ENCODE assay signal across 22 cellular contexts in the genomic region with DNA sequence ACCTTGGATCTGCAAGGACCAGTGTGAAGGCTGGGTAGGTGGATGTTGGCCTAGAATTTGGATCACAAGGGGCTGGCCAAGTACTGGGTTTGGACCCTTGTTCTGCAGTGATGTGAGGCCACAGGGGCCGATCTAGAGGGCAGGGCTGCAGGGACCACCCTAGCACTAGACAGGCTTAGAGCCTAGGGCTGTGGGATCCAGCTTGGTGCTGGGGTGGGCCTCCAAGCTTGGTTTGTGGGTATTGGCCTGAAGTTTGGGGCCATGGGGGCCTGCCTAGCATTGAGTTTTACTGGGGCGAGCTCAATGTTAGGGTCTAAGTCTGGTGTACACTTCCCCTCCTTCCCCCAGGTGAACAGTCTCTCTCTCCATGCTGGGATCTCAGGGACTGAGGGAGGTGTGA.
"Had no signal": no experiment of that assay in that cellular context is flagged by ENCODE, and none has a peak within 500 bp of the region (broad histone marks: within the 10 kb centered on the region; RNA-seq: fewer than 3 reads in every experiment).

No MANE protein-coding gene starts in this region.

- H3K4me3 ChIP-seq: cardiac muscle cell, K562, SJCRH30 had no signal

- DNase-seq: activated CD4-positive, CD25-positive, alpha-beta regulatory T cell; activated CD8-positive, alpha-beta memory T cell treated with anti-CD3 and anti-CD28 coated beads, Interleukin-2, amount 50 U/mL, for 4 hours; activated CD8-positive, alpha-beta T cell treated with anti-CD3 and anti-CD28 coated beads for 36 hours; activated gamma-delta T cell treated with Interleukin-2 at 50 U/mL for 16 hours; activated naive CD4-positive, alpha-beta T cell treated with anti-CD3 and anti-CD28 coated beads, Interleukin-2, amount 10 ng/mL, durations not matched to agents 7 days and 5 days; activated naive CD8-positive, alpha-beta T cell treated with anti-CD3 and anti-CD28 coated beads for 36 hours; activated T-cell treated with anti-CD3 and anti-CD28 coated beads, Interleukin-2, amount 50 U/mL, for 72 hours; brain microvascular endothelial cell; Kasumi-1; NCI-H146; NCI-H1930; NCI-H2171; NCI-H2227 treated with DMSO at 0.1 percent for 48 hours; NCI-H526; NCI-H774; OCI-M1; Right ventricle myocardium superior; SJCRH30 had no signal

- H3K27ac ChIP-seq: brain microvascular endothelial cell, cardiac muscle cell, SJCRH30 had no signal

- H3K27me3 ChIP-seq: brain microvascular endothelial cell, cardiac muscle cell, SJCRH30 had no signal

- H3K9me3 ChIP-seq: SJCRH30 had no signal

- H3K36me3 ChIP-seq: cardiac muscle cell had no signal

- H3K4me3 Mint-ChIP-seq: activated CD8-positive, alpha-beta T cell treated with anti-CD3 and anti-CD28 coated beads for 36 hours; activated naive CD4-positive, alpha-beta T cell treated with anti-CD3 and anti-CD28 coated beads, Interleukin-2, amount 10 ng/mL, durations not matched to agents 7 days and 5 days; activated naive CD8-positive, alpha-beta T cell treated with anti-CD3 and anti-CD28 coated beads for 36 hours; activated T-cell treated with anti-CD3 and anti-CD28 coated beads, Interleukin-2, amount 50 U/mL, for 72 hours; T-helper 1 cell treated with Interleukin-12 subunit alpha and Interleukin-12 subunit beta and Interleukin-4 antibody, amounts not matched to agents 30 μg/mL and 1 μg/mL, for 36 hours had no signal

- H3K27ac Mint-ChIP-seq: activated CD8-positive, alpha-beta T cell treated with anti-CD3 and anti-CD28 coated beads for 36 hours; activated naive CD4-positive, alpha-beta T cell treated with anti-CD3 and anti-CD28 coated beads, Interleukin-2, amount 10 ng/mL, durations not matched to agents 7 days and 5 days; activated naive CD8-positive, alpha-beta T cell treated with anti-CD3 and anti-CD28 coated beads for 36 hours; activated T-helper 2 cell treated with anti-CD3 and anti-CD28 coated beads, Interferon-gamma antibody, Interleukin-2, Interleukin-4, amounts not matched to agents 10 μg/mL and 5 μg/mL and 100 μg/mL, durations not matched to agents 14 hours and 24 hours and 36 hours; T-helper 1 cell treated with Interleukin-12 subunit alpha and Interleukin-12 subunit beta and Interleukin-4 antibody, amounts not matched to agents 30 μg/mL and 1 μg/mL, for 36 hours had no signal

- H3K27me3 Mint-ChIP-seq: activated CD8-positive, alpha-beta T cell treated with anti-CD3 and anti-CD28 coated beads for 36 hours; activated naive CD4-positive, alpha-beta T cell treated with anti-CD3 and anti-CD28 coated beads, Interleukin-2, amount 10 ng/mL, durations not matched to agents 7 days and 5 days; activated naive CD8-positive, alpha-beta T cell treated with anti-CD3 and anti-CD28 coated beads for 36 hours had no signal

- H3K4me1 ChIP-seq: SJCRH30 had no signal
